ENCODE assay signal across 2 cellular contexts in the genomic region with DNA sequence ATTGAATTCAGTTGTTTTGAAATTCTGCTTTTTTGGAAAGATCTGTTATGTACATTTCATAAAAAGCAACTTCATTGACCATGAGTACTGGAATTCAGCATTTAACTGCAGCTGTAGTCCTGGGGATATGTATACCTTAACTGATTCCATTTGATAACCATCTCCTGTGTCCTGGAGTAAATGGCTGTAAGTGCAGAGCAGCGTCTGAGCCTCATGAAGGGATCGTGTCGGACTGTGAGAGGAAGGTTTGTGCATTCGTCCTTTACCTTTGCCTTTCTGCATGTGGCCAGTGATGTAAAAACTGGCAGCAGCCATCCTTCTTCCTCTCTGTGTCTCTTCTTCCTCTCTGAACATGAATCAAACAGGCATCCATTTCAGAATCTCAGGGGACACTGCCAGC.
A peak's percentile ranks its signal among the peaks of the same experiment; 100 is the strongest.
TF ChIP-seq lines count a peak whose summit lies in the region.

No MANE protein-coding gene starts in this region.

TF ChIP-seq in HEK293, 187 proteins besides CTCF, POLR2A, EP300 and RAD21:
- TF ChIP-seq HOXD13 (CRISPR knock-in tag; IDR thresholded peaks at IDR 0.05; ENCODE audit: borderline replicate concordance) (no peak), ZNF600 (tag by site-specific recombination; IDR thresholded peaks at IDR 0.05) (peak; percentile 52; the same call in 1 of the 2 replicates), ZNF433 (tag by site-specific recombination; IDR thresholded peaks at IDR 0.05; ENCODE audit: low read depth) (no peak), ZNF677 (tag by site-specific recombination; IDR thresholded peaks at IDR 0.05) (no peak), ZNF747 (tag by site-specific recombination; IDR thresholded peaks at IDR 0.05) (no peak), SCRT2 (tag by site-specific recombination; IDR thresholded peaks at IDR 0.05) (no peak), ZNF610 (tag by site-specific recombination; IDR thresholded peaks at IDR 0.05; ENCODE audit: borderline replicate concordance) (no peak), MYNN (tag by site-specific recombination; IDR thresholded peaks at IDR 0.05; ENCODE audit: borderline replicate concordance) (no peak)
TF ChIP-seq in HEK293: peak in this region for 1.

TF ChIP-seq in HepG2, 621 proteins besides CTCF, POLR2A, EP300 and RAD21:
- no peak for TF ChIP-seq ZNF720 (CRISPR knock-in tag; IDR thresholded peaks at IDR 0.05)
- TF ChIP-seq, protein P1, sequence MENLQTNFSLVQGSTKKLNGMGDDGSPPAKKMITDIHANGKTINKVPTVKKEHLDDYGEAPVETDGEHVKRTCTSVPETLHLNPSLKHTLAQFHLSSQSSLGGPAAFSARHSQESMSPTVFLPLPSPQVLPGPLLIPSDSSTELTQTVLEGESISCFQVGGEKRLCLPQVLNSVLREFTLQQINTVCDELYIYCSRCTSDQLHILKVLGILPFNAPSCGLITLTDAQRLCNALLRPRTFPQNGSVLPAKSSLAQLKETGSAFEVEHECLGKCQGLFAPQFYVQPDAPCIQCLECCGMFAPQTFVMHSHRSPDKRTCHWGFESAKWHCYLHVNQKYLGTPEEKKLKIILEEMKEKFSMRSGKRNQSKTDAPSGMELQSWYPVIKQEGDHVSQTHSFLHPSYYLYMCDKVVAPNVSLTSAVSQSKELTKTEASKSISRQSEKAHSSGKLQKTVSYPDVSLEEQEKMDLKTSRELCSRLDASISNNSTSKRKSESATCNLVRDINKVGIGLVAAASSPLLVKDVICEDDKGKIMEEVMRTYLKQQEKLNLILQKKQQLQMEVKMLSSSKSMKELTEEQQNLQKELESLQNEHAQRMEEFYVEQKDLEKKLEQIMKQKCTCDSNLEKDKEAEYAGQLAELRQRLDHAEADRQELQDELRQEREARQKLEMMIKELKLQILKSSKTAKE (CRISPR knock-in tag; IDR thresholded peaks at IDR 0.05; ENCODE audit: borderline replicate concordance): no peak
- TF ChIP-seq, protein P2, sequence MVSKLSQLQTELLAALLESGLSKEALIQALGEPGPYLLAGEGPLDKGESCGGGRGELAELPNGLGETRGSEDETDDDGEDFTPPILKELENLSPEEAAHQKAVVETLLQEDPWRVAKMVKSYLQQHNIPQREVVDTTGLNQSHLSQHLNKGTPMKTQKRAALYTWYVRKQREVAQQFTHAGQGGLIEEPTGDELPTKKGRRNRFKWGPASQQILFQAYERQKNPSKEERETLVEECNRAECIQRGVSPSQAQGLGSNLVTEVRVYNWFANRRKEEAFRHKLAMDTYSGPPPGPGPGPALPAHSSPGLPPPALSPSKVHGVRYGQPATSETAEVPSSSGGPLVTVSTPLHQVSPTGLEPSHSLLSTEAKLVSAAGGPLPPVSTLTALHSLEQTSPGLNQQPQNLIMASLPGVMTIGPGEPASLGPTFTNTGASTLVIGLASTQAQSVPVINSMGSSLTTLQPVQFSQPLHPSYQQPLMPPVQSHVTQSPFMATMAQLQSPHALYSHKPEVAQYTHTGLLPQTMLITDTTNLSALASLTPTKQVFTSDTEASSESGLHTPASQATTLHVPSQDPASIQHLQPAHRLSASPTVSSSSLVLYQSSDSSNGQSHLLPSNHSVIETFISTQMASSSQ (IDR thresholded peaks at IDR 0.05; ENCODE audit: low read depth): no peak
- TF ChIP-seq, protein P2 (CRISPR knock-in tag; IDR thresholded peaks at IDR 0.05; ENCODE audit: borderline replicate concordance): no peak
- TF ChIP-seq MIXL1 (CRISPR knock-in tag; IDR thresholded peaks at IDR 0.05): no peak
- peak; percentile 25 for TF ChIP-seq AGO2 (optimal IDR thresholded peaks at IDR 0.05; ENCODE audit: low read depth, low read length)
